20 cellular contexts compared by ENCODE assay signal in the genomic region with DNA sequence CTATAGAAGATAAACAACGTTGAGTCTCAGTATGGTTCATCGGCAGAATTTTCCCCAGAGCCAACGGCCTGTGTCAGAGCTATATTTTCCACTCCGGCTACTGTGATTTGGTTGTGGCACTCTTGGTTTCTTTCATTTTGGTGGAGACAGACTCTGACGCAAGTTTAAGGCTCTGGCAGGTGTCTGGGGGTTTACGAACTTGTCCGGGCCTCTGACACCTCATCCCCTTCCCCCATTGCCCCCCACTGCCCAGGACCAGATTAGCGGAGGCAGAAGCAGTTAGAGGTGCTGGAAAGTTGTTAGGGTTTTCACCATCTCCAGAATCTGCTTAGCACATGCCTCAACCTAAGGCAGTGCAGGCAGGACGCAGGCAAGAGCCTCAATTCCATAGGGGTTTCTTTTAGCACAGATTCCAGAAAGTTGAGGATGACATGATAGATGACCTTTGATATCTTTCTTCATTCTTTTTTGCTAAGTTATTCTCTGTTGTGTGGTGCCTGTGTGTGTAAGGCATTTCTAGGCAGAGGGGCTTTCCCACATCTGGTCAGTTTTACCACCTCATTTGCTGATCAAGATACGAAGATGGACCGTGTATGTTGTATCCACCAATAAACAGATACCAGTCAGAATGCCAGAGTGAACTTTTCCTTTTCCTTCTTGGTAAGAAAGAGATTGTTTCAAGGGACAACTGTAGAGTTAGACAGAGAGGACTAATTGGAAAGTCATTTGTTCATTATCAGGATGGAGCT. TPM values are rescaled to one million over a fixed set of nuclear protein-coding genes. Genes with fewer than 3 reads are reported as not detected.
DNase-seq lines count a peak whose midpoint lies in the region; ATAC-seq and TF ChIP-seq lines count a peak whose summit lies in the region.
"Had no signal": no experiment of that assay in that cellular context is flagged by ENCODE, and none has a peak within 500 bp of the region (broad histone marks: within the 10 kb centered on the region; RNA-seq: fewer than 3 reads in every experiment).

No MANE protein-coding gene starts in this region.

- no peaks in the 10 kb centered on the region for H3K9me3 ChIP-seq in Loucy (ENCODE audit: insufficient read depth, low read depth, low read length)
- no peaks in the 10 kb centered on the region for H3K9me3 ChIP-seq in naive thymus-derived CD4-positive, alpha-beta T cell (ENCODE audit: control insufficient read depth in 2 of 3, low read length in 3 of 3)
- H3K9me3 ChIP-seq: Caco-2, pancreas, Peyer's patch, testis had no signal

- no peaks in the 10 kb centered on the region for H3K79me2 ChIP-seq in Loucy (ENCODE audit: insufficient read depth, low read length)

- H3K27ac Mint-ChIP-seq in naive thymus-derived CD4-positive, alpha-beta T cell = peak overlapping the region in 4 of 9 donors; percentile 1 to 77 (median 26)
- H3K27ac Mint-ChIP-seq: H9 had no signal

- peaks cover 0 to 16% (median 0%) of the 10 kb centered on the region in 5 donors for H3K36me3 Mint-ChIP-seq in naive thymus-derived CD4-positive, alpha-beta T cell

- H3K4me1 Mint-ChIP-seq in naive thymus-derived CD4-positive, alpha-beta T cell = peaks cover 35 to 71% (median 66%) of the 10 kb centered on the region in 7 donors

- no peaks in the 10 kb centered on the region for H4K20me1 ChIP-seq in Loucy (ENCODE audit: insufficient read depth, low read length, poor library complexity, severe bottlenecking)

- H3K27me3 Mint-ChIP-seq in naive thymus-derived CD4-positive, alpha-beta T cell = peaks cover 0 to 62% (median 0%) of the 10 kb centered on the region in 5 donors

- peak overlapping the region in 7 of 10 donors; percentile 22 to 67 (median 43) for H3K4me3 Mint-ChIP-seq in naive thymus-derived CD4-positive, alpha-beta T cell
- H3K4me3 Mint-ChIP-seq: H9 had no signal

- H3K9me2 ChIP-seq in Loucy (replicated peaks; ENCODE audit: low read depth, low read length) = no peaks in the 10 kb centered on the region

- DNase-seq in GM13976 (ENCODE audit: low spot score) = peak; percentile 44
- no peak for DNase-seq in naive thymus-derived CD4-positive, alpha-beta T cell
- DNase-seq in SHP77 (lab: John Stamatoyannopoulos, UW) = no peak
- DNase-seq in T1000 (lab: John Stamatoyannopoulos, UW) = no peak
- DNase-seq in DMS79 (lab: John Stamatoyannopoulos, UW) = no peak
- DNase-seq in NCI-H1417 treated with DMSO at 0.1 percent for 48 hours (lab: John Stamatoyannopoulos, UW) = no peak
- DNase-seq: Caco-2, H9, midbrain, NCI-H1105 treated with DMSO at 0.1 percent for 48 hours, NCI-H510A treated with DMSO at 0.1 percent for 48 hours, pancreas, Peyer's patch, testis had no signal

- peaks cover 86% of the 10 kb centered on the region for H3K4me1 ChIP-seq in Loucy (ENCODE audit: insufficient read depth, low read length, poor library complexity, severe bottlenecking)
- H3K4me1 ChIP-seq in naive thymus-derived CD4-positive, alpha-beta T cell (ENCODE audit: control insufficient read depth in 2 of 2, insufficient read depth in 2 of 2, low read length in 2 of 2) = peaks cover 37 to 40% of the 10 kb centered on the region in 2 donors
- H3K4me1 ChIP-seq: pancreas, testis had no signal

- H3F3A ChIP-seq in Loucy (ENCODE audit: low read depth) = no peaks in the 10 kb centered on the region

- H3K36me3 ChIP-seq in Loucy (ENCODE audit: insufficient read depth, low read length) = no peaks in the 10 kb centered on the region
- no peaks in the 10 kb centered on the region for H3K36me3 ChIP-seq in naive thymus-derived CD4-positive, alpha-beta T cell (ENCODE audit: control insufficient read depth in 2 of 3, insufficient read depth in 3 of 3, low read length in 3 of 3)
- H3K36me3 ChIP-seq: pancreas, Peyer's patch had no signal

- in situ Hi-C loops in GM13976 (cut with MboI; ENCODE audit: low sequenced_read_pairs, unreplicated experiment) = no loop called here

- intact Hi-C loops in naive thymus-derived CD4-positive, alpha-beta T cell (cut with micrococcal nuclease) = loop anchor here in 1 of 2 donors (1.0 kb wide), 2 partner anchors 7 to 13 kb away; no protein-coding TSS in a partner anchor

- H3K4me2 ChIP-seq in Loucy (ENCODE audit: low read depth, low read length, poor library complexity, severe bottlenecking) = peak overlapping the region; percentile 74

- no peak overlapping the region for H3K27ac ChIP-seq in naive thymus-derived CD4-positive, alpha-beta T cell (ENCODE audit: low read depth, low read length)
- H3K27ac ChIP-seq: pancreas, testis had no signal

- CTCF ChIA-PET in naive thymus-derived CD4-positive, alpha-beta T cell (lab: Charles Lee) = interaction anchor here (1.0 kb wide), 1 partner anchor 56 kb away, joined by 3 read pairs; no protein-coding TSS in a partner anchor

- no peak for TF ChIP-seq CTCF in GM13976 (IDR thresholded peaks at IDR 0.05; ENCODE audit: borderline replicate concordance, control extremely low read depth, extremely low read depth, insufficient read depth, missing control alignments)
- TF ChIP-seq CTCF in Loucy (conservative IDR thresholded peaks at IDR 0.05; ENCODE audit: low read length) = no peak

- POLR2A ChIA-PET in naive thymus-derived CD4-positive, alpha-beta T cell (lab: Charles Lee) = interaction anchor here (0.6 to 1.3 kb wide), 3 partner anchors 18 to 26 kb away, joined by 4 read pairs; a partner anchor contains a TSS

- H3K9ac ChIP-seq in Loucy (ENCODE audit: low read depth, low read length, poor library complexity, severe bottlenecking) = peak overlapping the region; percentile 69

- H3K27me3 ChIP-seq in Loucy (ENCODE audit: insufficient read depth, low read length, poor library complexity, severe bottlenecking) = no peaks in the 10 kb centered on the region
- no peaks in the 10 kb centered on the region for H3K27me3 ChIP-seq in naive thymus-derived CD4-positive, alpha-beta T cell (ENCODE audit: control insufficient read depth in 2 of 2, insufficient read depth in 2 of 2, low read length in 2 of 2)
- H3K27me3 ChIP-seq: pancreas, Peyer's patch, testis had no signal

- H3K9me3 Mint-ChIP-seq in naive thymus-derived CD4-positive, alpha-beta T cell = no peaks in the 10 kb centered on the region
- H3K9me3 Mint-ChIP-seq: activated naive CD8-positive, alpha-beta T cell treated with anti-CD3 and anti-CD28 coated beads, Interleukin-2, amount 10 ng/mL, durations not matched to agents 7 days and 5 days; H9 had no signal

- H3K4me3 ChIP-seq in Loucy (ENCODE audit: low read length, poor library complexity, severe bottlenecking) = peak overlapping the region; percentile 42
- H3K4me3 ChIP-seq in naive thymus-derived CD4-positive, alpha-beta T cell (ENCODE audit: low read length) = no peak overlapping the region
- H3K4me3 ChIP-seq: pancreas, Peyer's patch, testis had no signal

- H2AFZ ChIP-seq in Loucy (ENCODE audit: low read length) = no peak overlapping the region

- ATAC-seq in GM19452 (IDR thresholded peaks at IDR 0.05; ENCODE audit: unreplicated experiment) = peak; percentile 37
- no peak for ATAC-seq in naive thymus-derived CD4-positive, alpha-beta T cell
- ATAC-seq: pancreas had no signal

RNA-seq across cellular contexts. Expression of a gene that starts 18.4 kb away (rescaled TPM):
- 1 to 10 TPM in 2 of 5 experiments, under 1 TPM in 2, not detected in 1; 0.19 to 2.7 (median 0.69) TPM for total RNA-seq in naive thymus-derived CD4-positive, alpha-beta T cell
- polyA plus RNA-seq in naive thymus-derived CD4-positive, alpha-beta T cell = not detected
- total RNA-seq: Caco-2, endothelial cell of umbilical vein, H9 had no signal
- polyA plus RNA-seq: endothelial cell of umbilical vein had no signal

RNA-seq across cellular contexts. Expression of a gene that starts 20.1 kb away (rescaled TPM):
- not detected for total RNA-seq in naive thymus-derived CD4-positive, alpha-beta T cell
- not detected for polyA plus RNA-seq in naive thymus-derived CD4-positive, alpha-beta T cell
- total RNA-seq: activated CD8-positive, alpha-beta memory T cell treated with anti-CD3 and anti-CD28 coated beads for 36 hours; activated naive CD8-positive, alpha-beta T cell treated with anti-CD3 and anti-CD28 coated beads, Interleukin-2, amount 10 ng/mL, durations not matched to agents 7 days and 5 days; Caco-2; endothelial cell of umbilical vein; H9; pancreas; Peyer's patch; T-helper 2 cell treated with Interferon-gamma antibody and Interleukin-4, amounts not matched to agents 100 ng/mL and 5 ng/mL, for 36 hours; testis had no signal
- polyA plus RNA-seq: endothelial cell of umbilical vein, pancreas had no signal
